4 cellular contexts compared by ENCODE assay signal in genomic region chr3:37519236-37519635, GRCh38.
"Had no signal": no experiment of that assay in that cellular context is flagged by ENCODE, and none has a peak within 500 bp of the region (broad histone marks: within the 10 kb centered on the region; RNA-seq: fewer than 3 reads in every experiment).

No MANE protein-coding gene starts in this region.

- ATAC-seq: HepG2, K562 had no signal

- H3K27ac ChIP-seq: HL-60 had no signal

- DNase-seq: IMR-90 had no signal

- H3K4me3 ChIP-seq: K562 had no signal
